ENCODE assay signal across 34 cellular contexts in the genomic region with DNA sequence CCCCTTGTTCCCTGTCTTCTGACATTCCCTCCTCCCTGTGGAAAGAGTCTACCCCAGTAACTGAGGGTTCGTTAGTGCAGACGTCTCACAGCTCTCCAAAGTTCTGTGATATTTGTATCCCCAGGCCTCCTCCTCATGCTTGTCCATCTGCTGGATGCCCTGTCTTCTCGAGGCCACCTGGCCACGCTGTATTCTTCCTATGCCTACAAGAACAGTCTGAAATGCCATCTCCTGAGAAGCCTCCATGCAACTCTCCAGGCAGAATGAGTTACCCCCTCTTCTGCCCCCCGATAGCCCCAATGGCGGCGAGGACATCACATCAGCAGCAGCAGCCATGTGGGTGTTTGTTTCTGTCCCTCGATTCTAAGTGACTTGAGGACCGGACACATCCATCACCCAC. TPM values are rescaled to one million over a fixed set of nuclear protein-coding genes. Genes with fewer than 3 reads are reported as not detected.
"Had no signal": no experiment of that assay in that cellular context is flagged by ENCODE, and none has a peak within 500 bp of the region (broad histone marks: within the 10 kb centered on the region; RNA-seq: fewer than 3 reads in every experiment).

No MANE protein-coding gene starts in this region.

- H3K36me3 Mint-ChIP-seq: mesothelial cell of epicardium; naive B cell; natural killer cell; neural progenitor cell; stimulated activated naive B cell treated with anti-CD40 and anti-IgM and Interleukin-4, amounts not matched to agents 10 μg/mL and 1 μg/mL and 100 μg/mL, for 72 hours had no signal

- H3K4me3 ChIP-seq: left lung, lung, neural progenitor cell, right atrium auricular region, right lobe of liver, smooth muscle cell, stomach, testis, thyroid gland, transverse colon, upper lobe of left lung, vagina had no signal

- DNase-seq: hippocampal formation; kidney; left colon; left lung; mesendoderm; naive B cell; natural killer cell; nephron progenitor cell; occipital lobe; stimulated activated CD4-positive, alpha-beta T cell treated with anti-CD3 and anti-CD28 coated beads, Interleukin-15, amount 100 ng/mL, for 24 hours; stimulated activated CD4-positive, alpha-beta T cell treated with anti-CD3 and anti-CD28 coated beads, Interleukin-2, amount 100 ng/mL, for 24 hours; stimulated activated CD4-positive, alpha-beta T cell treated with anti-CD3 and anti-CD28 coated beads, Interleukin-4, amount 100 ng/mL, for 1 hour; stimulated activated naive B cell treated with anti-CD40 and anti-IgM and Interleukin-4, amounts not matched to agents 10 μg/mL and 1 μg/mL and 100 μg/mL, for 72 hours; stimulated activated naive CD8-positive, alpha-beta T cell treated with anti-CD3 and anti-CD28 coated beads, Interleukin-15, Interleukin-2, amounts not matched to agents 100 U/mL and 50 U/mL, for 24 hours; stomach; testis; thyroid gland; transverse colon; upper lobe of left lung had no signal

- H3K27me3 ChIP-seq: testis, vagina had no signal

- H3K9me3 ChIP-seq: left lung, neutrophil, right atrium auricular region, right lobe of liver, stomach, testis, thyroid gland, transverse colon, upper lobe of left lung, vagina had no signal

- ATAC-seq: left lung; natural killer cell; stimulated activated naive B cell treated with anti-CD40 and anti-IgM and Interleukin-4, amounts not matched to agents 10 μg/mL and 1 μg/mL and 100 μg/mL, for 72 hours; stimulated activated naive CD8-positive, alpha-beta T cell treated with anti-CD3 and anti-CD28 coated beads, Interleukin-15, Interleukin-2, amounts not matched to agents 100 U/mL and 50 U/mL, for 24 hours had no signal

- H3K4me3 Mint-ChIP-seq: mesothelial cell of epicardium; naive B cell; natural killer cell; nephron progenitor cell; neural progenitor cell; stimulated activated naive B cell treated with anti-CD40 and anti-IgM and Interleukin-4, amounts not matched to agents 10 μg/mL and 1 μg/mL and 100 μg/mL, for 72 hours had no signal

- H3K36me3 ChIP-seq: left lung, neural progenitor cell, neutrophil, right atrium auricular region, right lobe of liver, stomach, thyroid gland, transverse colon, upper lobe of left lung, vagina had no signal

- H3K27ac ChIP-seq: left lung, neural progenitor cell, neutrophil, parathyroid adenoma, right atrium auricular region, right lobe of liver, stomach, testis, thyroid gland, transverse colon, upper lobe of left lung, vagina had no signal

- H3K27ac Mint-ChIP-seq: mesothelial cell of epicardium; naive B cell; natural killer cell; nephron progenitor cell; neural progenitor cell; progenitor cell of endocrine pancreas; stimulated activated naive B cell treated with anti-CD40 and anti-IgM and Interleukin-4, amounts not matched to agents 10 μg/mL and 1 μg/mL and 100 μg/mL, for 72 hours had no signal

- H3K4me1 ChIP-seq: left lung, neural progenitor cell, parathyroid adenoma, right atrium auricular region, right lobe of liver, testis, vagina had no signal

RNA-seq across cellular contexts. Expression of gene ULBP2, which starts 9.3 kb away (rescaled TPM):
- total RNA-seq: progenitor cell of endocrine pancreas, skeletal muscle tissue, transverse colon, vagina had no signal

RNA-seq across cellular contexts. Expression of gene ULBP1, which starts 12.6 kb away (rescaled TPM):
- total RNA-seq: skeletal muscle tissue, transverse colon, vagina had no signal

RNA-seq across cellular contexts. Expression of gene RAET1G, which starts 28.2 kb away (rescaled TPM):
- total RNA-seq: left colon, liver, mesothelial cell of epicardium, mononuclear cell, occipital lobe, progenitor cell of endocrine pancreas, right lobe of liver, skeletal muscle tissue, testis, transverse colon had no signal
- polyA plus RNA-seq: liver had no signal

RNA-seq across cellular contexts. Expression of gene RAET1E, which starts 53.2 kb away (rescaled TPM):
- total RNA-seq: liver, mesothelial cell of epicardium, mononuclear cell, natural killer cell, occipital lobe, osteocyte, progenitor cell of endocrine pancreas, renal cortical epithelial cell, right lobe of liver, smooth muscle cell, stomach, transverse colon had no signal
- polyA plus RNA-seq: liver, smooth muscle cell had no signal
